ENCODE assay signal across 26 cellular contexts in genomic region chr15:66290007-66290406, GRCh38. TPM values are rescaled to one million over a fixed set of nuclear protein-coding genes. Genes with fewer than 3 reads are reported as not detected.
"Had no signal": no experiment of that assay in that cellular context is flagged by ENCODE, and none has a peak within 500 bp of the region (broad histone marks: within the 10 kb centered on the region; RNA-seq: fewer than 3 reads in every experiment).

No MANE protein-coding gene starts in this region.

- H3K9me3 ChIP-seq: breast epithelium, esophagus squamous epithelium, left ventricle myocardium inferior, pancreas, prostate gland, upper lobe of left lung, vagina had no signal

- H3K4me3 ChIP-seq: breast epithelium, esophagus squamous epithelium, left ventricle myocardium inferior, pancreas, prostate gland, skin epidermis, upper lobe of left lung, vagina had no signal

- H3K36me3 ChIP-seq: breast epithelium, esophagus squamous epithelium, left ventricle myocardium inferior, pancreas, prostate gland, upper lobe of left lung, vagina had no signal

- H3K27me3 ChIP-seq: breast epithelium, esophagus squamous epithelium, pancreas, upper lobe of left lung, vagina had no signal

- DNase-seq: activated CD4-positive, alpha-beta T cell treated with anti-CD3 and anti-CD28 coated beads for 1 hour; activated gamma-delta T cell; activated naive CD4-positive, alpha-beta T cell treated with anti-CD3 and anti-CD28 coated beads, Interleukin-2, amount 50 U/mL, for 16 hours; amygdala; dermis blood vessel endothelial cell; effector CD4-positive, alpha-beta T cell; esophagus squamous epithelium; left ventricle myocardium inferior; nephron progenitor cell; nucleus accumbens; pancreas; retina; stimulated activated CD4-positive, alpha-beta T cell treated with anti-CD3 and anti-CD28 coated beads, Interleukin-12 subunit alpha, Interleukin-12 subunit beta, amount 100 ng/mL, for 4 hours; stimulated activated CD4-positive, alpha-beta T cell treated with anti-CD3 and anti-CD28 coated beads, Interleukin-4, amount 100 ng/mL, for 1 hour; substantia nigra; T1000; upper lobe of left lung had no signal

- H3K4me1 ChIP-seq: breast epithelium, prostate gland had no signal

- H3K27ac ChIP-seq: breast epithelium, left ventricle myocardium inferior, pancreas, prostate gland, skin epidermis, upper lobe of left lung, vagina had no signal

- ATAC-seq: activated CD8-positive, alpha-beta memory T cell treated with anti-CD3 and anti-CD28 coated beads, Interleukin-2, amount 10 ng/mL, durations not matched to agents 7 days and 5 days; activated CD8-positive, alpha-beta T cell treated with anti-CD3 and anti-CD28 coated beads, Interleukin-2, amount 10 ng/mL, durations not matched to agents 7 days and 5 days; pancreas; sciatic nerve; WTC11 had no signal

RNA-seq across cellular contexts. Expression of gene MEGF11, which starts 36.5 kb away (rescaled TPM):
- total RNA-seq: activated CD8-positive, alpha-beta memory T cell treated with anti-CD3 and anti-CD28 coated beads, Interleukin-2, amount 10 ng/mL, durations not matched to agents 7 days and 5 days; activated CD8-positive, alpha-beta T cell treated with anti-CD3 and anti-CD28 coated beads, Interleukin-2, amount 10 ng/mL, durations not matched to agents 7 days and 5 days; breast epithelium; dermis blood vessel endothelial cell; esophagus squamous epithelium; left ventricle myocardium inferior; mesenteric fat pad; prostate gland had no signal
